ENCODE assay signal across 9 cellular contexts in genomic region chr4:145956288-145956890, GRCh38. TPM values are rescaled to one million over a fixed set of nuclear protein-coding genes. Genes with fewer than 3 reads are reported as not detected.
DNase-seq lines count a peak whose midpoint lies in the region; ATAC-seq and FAIRE-seq lines count a peak whose summit lies in the region.
"Had no signal": no experiment of that assay in that cellular context is flagged by ENCODE, and none has a peak within 500 bp of the region (broad histone marks: within the 10 kb centered on the region; RNA-seq: fewer than 3 reads in every experiment).

No MANE protein-coding gene starts in this region.

- no peaks in the 10 kb centered on the region for H3K9me3 Mint-ChIP-seq in activated T-helper 17 cell treated with anti-CD3 and anti-CD28 coated beads, Interleukin-2, amount 50 U/mL, for 72 hours
- no peaks in the 10 kb centered on the region for H3K9me3 Mint-ChIP-seq in stimulated activated effector memory CD8-positive, alpha-beta T cell treated with anti-CD3 and anti-CD28 coated beads, Interleukin-12 subunit alpha, Interleukin-12 subunit beta, amount 100 ng/mL, for 72 hours

- peak; percentile 69 for ATAC-seq in GM21447 (IDR thresholded peaks at IDR 0.05; ENCODE audit: unreplicated experiment)
- ATAC-seq in activated T-helper 17 cell treated with anti-CD3 and anti-CD28 coated beads, Interleukin-2, amount 50 U/mL, for 72 hours (replicated peaks): peak; percentile 46
- no peak for ATAC-seq in stimulated activated effector memory CD8-positive, alpha-beta T cell treated with anti-CD3 and anti-CD28 coated beads, Interleukin-12 subunit alpha, Interleukin-12 subunit beta, amount 100 ng/mL, for 72 hours

- DNase-seq in NCI-H2029 treated with DMSO at 0.1 percent for 48 hours (lab: John Stamatoyannopoulos, UW): peak; percentile 9
- no peak for DNase-seq in NCI-H2029 (lab: John Stamatoyannopoulos, UW)
- peak; percentile 6 to 38 for DNase-seq in NCI-H1930 (lab: John Stamatoyannopoulos, UW)
- DNase-seq in stimulated activated effector memory CD8-positive, alpha-beta T cell treated with anti-CD3 and anti-CD28 coated beads, Interleukin-12 subunit alpha, Interleukin-12 subunit beta, amount 100 ng/mL, for 72 hours (ENCODE audit: low spot score in 2 of 2): peak; percentile 24 to 67
- no peak for DNase-seq in NCI-H1436 treated with DMSO at 0.1 percent for 48 hours (lab: John Stamatoyannopoulos, UW)

- H3K36me3 Mint-ChIP-seq in activated T-helper 17 cell treated with anti-CD3 and anti-CD28 coated beads, Interleukin-2, amount 50 U/mL, for 72 hours (ENCODE audit: low read depth): no peaks in the 10 kb centered on the region
- H3K36me3 Mint-ChIP-seq in stimulated activated effector memory CD8-positive, alpha-beta T cell treated with anti-CD3 and anti-CD28 coated beads, Interleukin-12 subunit alpha, Interleukin-12 subunit beta, amount 100 ng/mL, for 72 hours: no peaks in the 10 kb centered on the region
- H3K36me3 Mint-ChIP-seq: activated naive CD4-positive, alpha-beta T cell treated with anti-CD3 and anti-CD28 coated beads, Interleukin-2, amount 50 U/mL, for 72 hours had no signal

- no peak overlapping the region for H3K4me3 Mint-ChIP-seq in activated T-helper 17 cell treated with anti-CD3 and anti-CD28 coated beads, Interleukin-2, amount 50 U/mL, for 72 hours
- no peak overlapping the region for H3K4me3 Mint-ChIP-seq in stimulated activated effector memory CD8-positive, alpha-beta T cell treated with anti-CD3 and anti-CD28 coated beads, Interleukin-12 subunit alpha, Interleukin-12 subunit beta, amount 100 ng/mL, for 72 hours

- H3K27ac Mint-ChIP-seq in activated T-helper 17 cell treated with anti-CD3 and anti-CD28 coated beads, Interleukin-2, amount 50 U/mL, for 72 hours: no peak overlapping the region
- H3K27ac Mint-ChIP-seq in stimulated activated effector memory CD8-positive, alpha-beta T cell treated with anti-CD3 and anti-CD28 coated beads, Interleukin-12 subunit alpha, Interleukin-12 subunit beta, amount 100 ng/mL, for 72 hours: no peak overlapping the region
- H3K27ac Mint-ChIP-seq: activated naive CD4-positive, alpha-beta T cell treated with anti-CD3 and anti-CD28 coated beads, Interleukin-2, amount 50 U/mL, for 72 hours had no signal

- no peaks in the 10 kb centered on the region for H3K4me1 Mint-ChIP-seq in activated T-helper 17 cell treated with anti-CD3 and anti-CD28 coated beads, Interleukin-2, amount 50 U/mL, for 72 hours
- peaks cover 6% of the 10 kb centered on the region for H3K4me1 Mint-ChIP-seq in stimulated activated effector memory CD8-positive, alpha-beta T cell treated with anti-CD3 and anti-CD28 coated beads, Interleukin-12 subunit alpha, Interleukin-12 subunit beta, amount 100 ng/mL, for 72 hours

- peak; percentile 86 for FAIRE-seq in islet of Langerhans (lab: Jason Lieb, UNC)

- peaks cover 13% of the 10 kb centered on the region for H3K27me3 Mint-ChIP-seq in activated T-helper 17 cell treated with anti-CD3 and anti-CD28 coated beads, Interleukin-2, amount 50 U/mL, for 72 hours

RNA-seq across cellular contexts. Expression of gene ZNF827, which starts 17.8 kb away (rescaled TPM):
- 10 to 100 TPM; 10.3 to 37.1 TPM for total RNA-seq in activated T-helper 17 cell treated with anti-CD3 and anti-CD28 coated beads, Interleukin-2, amount 50 U/mL, for 72 hours

Comparison
In these comparisons a context has a peak if more than half of its experiments do, and no peak if none do; other contexts are left out.
1. DNase-seq: peak in NCI-H2029 treated with DMSO at 0.1 percent for 48 hours (single experiment), NCI-H1930 (2 of 2) and stimulated activated effector memory CD8-positive, alpha-beta T cell treated with anti-CD3 and anti-CD28 coated beads, Interleukin-12 subunit alpha, Interleukin-12 subunit beta, amount 100 ng/mL, for 72 hours (2 of 2); none in NCI-H2029 (single experiment) and NCI-H1436 treated with DMSO at 0.1 percent for 48 hours (single experiment).